12 cellular contexts compared by ENCODE assay signal in the genomic region with DNA sequence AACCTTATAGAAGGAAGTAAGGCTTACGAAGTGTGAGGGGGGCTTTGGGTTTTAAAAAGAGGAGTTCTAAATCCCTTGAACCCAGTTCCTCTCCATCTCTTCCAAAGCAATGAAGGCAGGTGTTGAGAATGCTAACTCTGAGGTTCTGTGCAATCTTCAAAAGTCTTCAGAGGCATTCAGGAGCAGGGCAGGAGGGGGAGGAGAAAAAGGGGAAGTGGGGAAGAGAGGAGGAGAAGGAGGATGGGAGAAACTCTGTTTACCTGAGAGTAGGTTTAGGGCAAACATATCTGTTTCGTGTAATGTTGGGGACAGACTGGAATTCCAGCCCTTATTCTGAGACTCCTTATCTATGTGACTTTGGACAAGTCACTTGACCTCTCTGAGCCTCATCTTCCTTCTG. TPM values are rescaled to one million over a fixed set of nuclear protein-coding genes. Genes with fewer than 3 reads are reported as not detected.
DNase-seq lines count a peak whose midpoint lies in the region; ATAC-seq and TF ChIP-seq lines count a peak whose summit lies in the region.
"Had no signal": no experiment of that assay in that cellular context is flagged by ENCODE, and none has a peak within 500 bp of the region (broad histone marks: within the 10 kb centered on the region; RNA-seq: fewer than 3 reads in every experiment).

No MANE protein-coding gene starts in this region.

- no peak overlapping the region for H3K4me3 ChIP-seq in GM23248
- H3K4me3 ChIP-seq in SJSA1 = no peak overlapping the region
- H3K4me3 ChIP-seq in subcutaneous abdominal adipose tissue (ENCODE audit: low read depth in 1 of 5, low read length in 5 of 5) = no peak overlapping the region
- no peak overlapping the region for H3K4me3 ChIP-seq in mucosa of descending colon

- H3K79me2 ChIP-seq in GM23248 (ENCODE audit: insufficient read depth) = no peaks in the 10 kb centered on the region

- H4K20me1 ChIP-seq in GM23248 (ENCODE audit: insufficient read depth) = no peaks in the 10 kb centered on the region

- H3K36me3 ChIP-seq in GM23248 (ENCODE audit: low read depth) (no peaks in the 10 kb centered on the region), SJSA1 (no peaks in the 10 kb centered on the region), subcutaneous abdominal adipose tissue (ENCODE audit: control insufficient read depth in 5 of 5, insufficient read depth in 5 of 5, low read length in 5 of 5) (no peaks in the 10 kb centered on the region), mucosa of descending colon (ENCODE audit: low read depth) (no peaks in the 10 kb centered on the region)

- in situ Hi-C loops in GM23248 (cut with MboI) = no loop called here

- no peak for ATAC-seq in mucosa of descending colon

- intact Hi-C loops in mucosa of descending colon (cut with DNase I, micrococcal nuclease) = loop anchor here (2.0 to 5.0 kb wide), 2 partner anchors 61 to 62 kb away; no protein-coding TSS in a partner anchor

- DNase-seq in GM23248 = no peak
- no peak for DNase-seq in SJSA1 (ENCODE audit: low read depth in 1 of 2, low spot score in 2 of 2)
- peak; percentile 5 for DNase-seq in kidney tubule cell (ENCODE audit: low spot score)
- no peak for DNase-seq in mucosa of descending colon
- DNase-seq in RKO (ENCODE audit: low spot score) = no peak
- DNase-seq in COLO668 (lab: John Stamatoyannopoulos, UW; ENCODE audit: unreplicated experiment) = no peak
- DNase-seq: cortex of kidney had no signal

- no peaks in the 10 kb centered on the region for H3K9me2 ChIP-seq in GM23248 (ENCODE audit: insufficient read depth)

- WGBS in GM23248 (ENCODE audit: low coverage in 1 of 2, low lambda C conversion rate in 2 of 2, missing lambda C conversion rate in 2 of 2), 2 experiments = 81 to 84% methylated on average over 2 of the region's 2 CpGs

- no peak for TF ChIP-seq CTCF in mucosa of descending colon (IDR thresholded peaks at IDR 0.05)

- H3K9ac ChIP-seq in GM23248 = peak overlapping the region; percentile 28; the same call in 1 of the 2 replicates
- no peak overlapping the region for H3K9ac ChIP-seq in subcutaneous abdominal adipose tissue (ENCODE audit: low read length in 5 of 5)

- no peak overlapping the region for H2AFZ ChIP-seq in GM23248

- no peaks in the 10 kb centered on the region for H3K27me3 ChIP-seq in GM23248 (replicated peaks; ENCODE audit: insufficient read depth)
- H3K27me3 ChIP-seq in SJSA1 (replicated peaks) = no peaks in the 10 kb centered on the region
- peaks cover 0 to 5% (median under 1%) of the 10 kb centered on the region in 5 donors for H3K27me3 ChIP-seq in subcutaneous abdominal adipose tissue (ENCODE audit: control insufficient read depth in 5 of 5, insufficient read depth in 4 of 5, low read length in 5 of 5)

- H3K9me3 ChIP-seq in GM23248 (ENCODE audit: low read depth) = no peaks in the 10 kb centered on the region
- H3K9me3 ChIP-seq in SJSA1 (replicated peaks) = 0 out of 2 replicates have a peak, but pooled peaks cover 3% of the 10 kb centered on the region
- no peaks in the 10 kb centered on the region for H3K9me3 ChIP-seq in subcutaneous abdominal adipose tissue (ENCODE audit: control insufficient read depth in 5 of 5, low read length in 5 of 5)
- H3K9me3 ChIP-seq in mucosa of descending colon = no peaks in the 10 kb centered on the region

- H3F3A ChIP-seq in GM23248 (ENCODE audit: insufficient read depth) = peaks cover 20% of the 10 kb centered on the region

- peak overlapping the region; percentile 77 for H3K27ac ChIP-seq in GM23248
- H3K27ac ChIP-seq in SJSA1 = 0 out of 2 replicates have a peak overlapping the region, but pooled peaks have one; percentile 4
- peak overlapping the region; percentile 5 for H3K27ac ChIP-seq in subcutaneous abdominal adipose tissue (ENCODE audit: low read depth, low read length)

- H3K4me2 ChIP-seq in GM23248 (ENCODE audit: unreplicated experiment) = peak overlapping the region; percentile 58

- H3K4me1 ChIP-seq in GM23248 (ENCODE audit: insufficient read depth) = peaks cover 20% of the 10 kb centered on the region
- H3K4me1 ChIP-seq in SJSA1 (replicated peaks) = peaks cover 33% of the 10 kb centered on the region
- H3K4me1 ChIP-seq in subcutaneous abdominal adipose tissue (ENCODE audit: control insufficient read depth in 5 of 5, insufficient read depth in 5 of 5, low read length in 5 of 5) = peaks cover 0 to 31% (median 27%) of the 10 kb centered on the region in 5 donors
- peaks cover 33% of the 10 kb centered on the region for H3K4me1 ChIP-seq in mucosa of descending colon (ENCODE audit: low read depth)

RNA-seq across cellular contexts. Expression of a gene that starts 36.9 kb away (rescaled TPM):
- not detected in 2 replicates for total RNA-seq in GM23248 (2014; rRNA removed; shearing (Covaris generic))
- polyA plus RNA-seq in GM23248 (2016; fragmentation: Nextera tagmentation; extraction: Ambion mirVana) = not detected in 2 replicates
- not detected in 2 replicates for total RNA-seq in SJSA1 (2014; rRNA removed; shearing (Covaris generic))
- 100 to 1,000 TPM; 253 to 761 (median 323) TPM for total RNA-seq in mucosa of descending colon
- total RNA-seq: aorta; kidney epithelial cell; naive thymus-derived CD4-positive, alpha-beta T cell had no signal
- polyA plus RNA-seq: BJ; naive thymus-derived CD4-positive, alpha-beta T cell had no signal

RNA-seq across cellular contexts. Expression of a gene that starts 52.4 kb away (rescaled TPM):
- total RNA-seq in GM23248 (2014; rRNA removed; shearing (Covaris generic)) = 0.22 TPM in 1 of 2 replicates, not detected in the other
- polyA plus RNA-seq in GM23248 (2016; fragmentation: Nextera tagmentation; extraction: Ambion mirVana) = 0.09 and 0.13 TPM in 2 replicates
- total RNA-seq in SJSA1 (2014; rRNA removed; shearing (Covaris generic)) = not detected in 2 replicates
- 10 to 100 TPM in 2 of 3 donors, 1 to 10 TPM in 1; 2.2 to 24.1 (median 23.6) TPM for total RNA-seq in mucosa of descending colon
- total RNA-seq: naive thymus-derived CD4-positive, alpha-beta T cell had no signal
- polyA plus RNA-seq: naive thymus-derived CD4-positive, alpha-beta T cell had no signal

Comparison
In these comparisons a context has a peak if more than half of its experiments do, and no peak if none do; other contexts are left out.
1. H3K27ac ChIP-seq: peak in every context shown above with its lines; median percentile 77 in GM23248; 5 in subcutaneous abdominal adipose tissue; 4 in SJSA1.
2. RNA of a gene that starts 36.9 kb away (total RNA-seq): 253 to 761 TPM in mucosa of descending colon; not detected in GM23248 and not detected in SJSA1; every median in the first group is over 100 times any median in the second.